ENCODE assay signal across 29 cellular contexts in the genomic region with DNA sequence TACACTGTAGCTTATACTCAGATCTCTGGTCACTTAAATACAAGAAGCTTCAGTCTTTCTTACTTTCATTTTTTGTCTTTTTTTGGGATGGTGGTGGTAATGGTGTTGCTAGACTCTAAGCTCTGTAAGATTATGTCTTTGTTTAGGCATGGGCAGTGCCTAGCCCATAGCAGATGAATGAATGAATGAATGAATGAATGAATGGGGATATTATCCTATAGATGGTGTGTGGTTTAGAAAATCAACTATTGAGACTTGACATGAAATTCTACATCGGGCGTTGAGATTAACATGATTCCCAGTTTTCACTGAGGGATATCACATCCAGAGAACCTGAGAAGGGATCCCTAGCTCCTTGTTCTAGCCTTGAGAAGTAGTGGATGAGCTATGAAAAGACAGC.
"Had no signal": no experiment of that assay in that cellular context is flagged by ENCODE, and none has a peak within 500 bp of the region (broad histone marks: within the 10 kb centered on the region; RNA-seq: fewer than 3 reads in every experiment).

No MANE protein-coding gene starts in this region.

- H3K27ac Mint-ChIP-seq: stimulated activated memory B cell treated with anti-CD40 and anti-IgM and Interleukin-4, amounts not matched to agents 10 μg/mL and 1 μg/mL and 100 μg/mL, for 72 hours; stimulated activated naive B cell treated with anti-CD40 and anti-IgM and Interleukin-4, amounts not matched to agents 10 μg/mL and 1 μg/mL and 100 μg/mL, for 72 hours; stimulated activated naive CD8-positive, alpha-beta T cell treated with anti-CD3 and anti-CD28 coated beads, Interleukin-15, amount 100 ng/mL, for 72 hours; stimulated activated naive CD8-positive, alpha-beta T cell treated with anti-CD3 and anti-CD28 coated beads, Interleukin-15, Interleukin-2, amounts not matched to agents 100 ng/mL and 50 ng/mL, for 24 hours; type B pancreatic cell had no signal

- H3K4me1 Mint-ChIP-seq: stimulated activated effector memory CD8-positive, alpha-beta T cell treated with anti-CD3 and anti-CD28 coated beads, Interleukin-12 subunit alpha, Interleukin-12 subunit beta, amount 100 ng/mL, for 72 hours; stimulated activated memory B cell treated with anti-CD40 and anti-IgM and Interleukin-4, amounts not matched to agents 10 μg/mL and 1 μg/mL and 100 μg/mL, for 72 hours; stimulated activated naive CD8-positive, alpha-beta T cell treated with anti-CD3 and anti-CD28 coated beads, Interleukin-15, amount 100 ng/mL, for 72 hours had no signal

- H3K27me3 ChIP-seq: stomach, suprapubic skin, testis, thyroid gland, tibial artery, tibial nerve, transverse colon, upper lobe of left lung, upper lobe of right lung, uterus, vagina had no signal

- H3K36me3 Mint-ChIP-seq: stimulated activated effector memory CD8-positive, alpha-beta T cell treated with anti-CD3 and anti-CD28 coated beads, Interleukin-12 subunit alpha, Interleukin-12 subunit beta, amount 100 ng/mL, for 72 hours; stimulated activated memory B cell treated with anti-CD40 and anti-IgM and Interleukin-4, amounts not matched to agents 10 μg/mL and 1 μg/mL and 100 μg/mL, for 72 hours; stimulated activated naive B cell treated with anti-CD40 and anti-IgM and Interleukin-4, amounts not matched to agents 10 μg/mL and 1 μg/mL and 100 μg/mL, for 72 hours had no signal

- H3K9me3 Mint-ChIP-seq: stimulated activated effector memory CD8-positive, alpha-beta T cell treated with anti-CD3 and anti-CD28 coated beads, Interleukin-12 subunit alpha, Interleukin-12 subunit beta, amount 100 ng/mL, for 72 hours; stimulated activated naive B cell treated with anti-CD40 and anti-IgM and Interleukin-4, amounts not matched to agents 10 μg/mL and 1 μg/mL and 100 μg/mL, for 72 hours; stimulated activated naive CD8-positive, alpha-beta T cell treated with anti-CD3 and anti-CD28 coated beads, Interleukin-15, amount 100 ng/mL, for 72 hours; stimulated activated naive CD8-positive, alpha-beta T cell treated with anti-CD3 and anti-CD28 coated beads, Interleukin-15, Interleukin-2, amounts not matched to agents 100 ng/mL and 50 ng/mL, for 24 hours; type B pancreatic cell had no signal

- H3K9me3 ChIP-seq: suprapubic skin, testis, thoracic aorta, thyroid gland, tibial artery, tibial nerve, transverse colon, upper lobe of left lung, upper lobe of right lung, uterus, vagina had no signal

- H3K27me3 Mint-ChIP-seq: stimulated activated memory B cell treated with anti-CD40 and anti-IgM and Interleukin-4, amounts not matched to agents 10 μg/mL and 1 μg/mL and 100 μg/mL, for 72 hours; stimulated activated naive B cell treated with anti-CD40 and anti-IgM and Interleukin-4, amounts not matched to agents 10 μg/mL and 1 μg/mL and 100 μg/mL, for 72 hours; stimulated activated naive CD8-positive, alpha-beta T cell treated with anti-CD3 and anti-CD28 coated beads, Interleukin-15, amount 100 ng/mL, for 72 hours; type B pancreatic cell had no signal

- H3K4me3 Mint-ChIP-seq: stimulated activated effector memory CD8-positive, alpha-beta T cell treated with anti-CD3 and anti-CD28 coated beads, Interleukin-12 subunit alpha, Interleukin-12 subunit beta, amount 100 ng/mL, for 72 hours; stimulated activated memory B cell treated with anti-CD40 and anti-IgM and Interleukin-4, amounts not matched to agents 10 μg/mL and 1 μg/mL and 100 μg/mL, for 72 hours; stimulated activated naive B cell treated with anti-CD40 and anti-IgM and Interleukin-4, amounts not matched to agents 10 μg/mL and 1 μg/mL and 100 μg/mL, for 72 hours; stimulated activated naive CD8-positive, alpha-beta T cell treated with anti-CD3 and anti-CD28 coated beads, Interleukin-15, amount 100 ng/mL, for 72 hours; stimulated activated naive CD8-positive, alpha-beta T cell treated with anti-CD3 and anti-CD28 coated beads, Interleukin-15, Interleukin-2, amounts not matched to agents 100 ng/mL and 50 ng/mL, for 24 hours; type B pancreatic cell had no signal

- H3K4me3 ChIP-seq: stomach, suprapubic skin, testis, thoracic aorta, thyroid gland, tibial artery, tibial nerve, transverse colon, upper lobe of left lung, upper lobe of right lung, uterus, vagina had no signal

- H3K4me1 ChIP-seq: suprapubic skin, thyroid gland, tibial artery, tibial nerve, transverse colon, uterus, vagina had no signal

- H3K36me3 ChIP-seq: thoracic aorta, thyroid gland, transverse colon, uterus had no signal

- DNase-seq: stimulated activated CD4-positive, alpha-beta T cell treated with anti-CD3 and anti-CD28 coated beads, Interleukin-2, amount 100 ng/mL, for 48 hours; stimulated activated CD4-positive, alpha-beta T cell treated with anti-CD3 and anti-CD28 coated beads, Interleukin-4, amount 100 ng/mL, for 1 hour; stimulated activated CD4-positive, alpha-beta T cell treated with anti-CD3 and anti-CD28 coated beads, Interleukin-4, amount 100 ng/mL, for 24 hours; stimulated activated CD4-positive, alpha-beta T cell treated with anti-CD3 and anti-CD28 coated beads, Interleukin-4, amount 100 ng/mL, for 4 hours; stimulated activated CD8-positive, alpha-beta memory T cell treated with anti-CD3 and anti-CD28 coated beads, Interleukin-4, amount 100 ng/mL, for 48 hours; stimulated activated naive B cell treated with anti-CD40 and anti-IgM and Interleukin-4, amounts not matched to agents 10 μg/mL and 1 μg/mL and 100 μg/mL, for 72 hours; stimulated activated naive CD4-positive, alpha-beta T cell; stimulated activated naive CD4-positive, alpha-beta T cell treated with Interleukin-2 at 50 U/mL for 16 hours; stimulated activated naive CD8-positive, alpha-beta T cell treated with anti-CD3 and anti-CD28 coated beads, Interleukin-15, amount 100 ng/mL, for 72 hours; stimulated activated naive CD8-positive, alpha-beta T cell treated with anti-CD3 and anti-CD28 coated beads, Interleukin-15, Interleukin-2, amounts not matched to agents 100 U/mL and 50 U/mL, for 24 hours; stomach; substantia nigra; testis; thyroid gland; tibial artery; transverse colon; trophoblast cell; upper lobe of left lung; upper lobe of right lung; uterus had no signal

- FAIRE-seq: urothelium cell line had no signal

- H3K27ac ChIP-seq: stomach, suprapubic skin, thoracic aorta, thyroid gland, tibial artery, transverse colon, upper lobe of left lung, upper lobe of right lung, uterus, vagina had no signal

- ATAC-seq: stimulated activated effector memory CD8-positive, alpha-beta T cell treated with anti-CD3 and anti-CD28 coated beads, Interleukin-12 subunit alpha, Interleukin-12 subunit beta, amount 100 ng/mL, for 72 hours; stimulated activated memory B cell treated with anti-CD40 and anti-IgM and Interleukin-4, amounts not matched to agents 10 μg/mL and 1 μg/mL and 100 μg/mL, for 72 hours; stimulated activated naive B cell treated with anti-CD40 and anti-IgM and Interleukin-4, amounts not matched to agents 10 μg/mL and 1 μg/mL and 100 μg/mL, for 72 hours; stimulated activated naive CD8-positive, alpha-beta T cell treated with anti-CD3 and anti-CD28 coated beads, Interleukin-15, amount 100 ng/mL, for 72 hours; stimulated activated naive CD8-positive, alpha-beta T cell treated with anti-CD3 and anti-CD28 coated beads, Interleukin-15, Interleukin-2, amounts not matched to agents 100 U/mL and 50 U/mL, for 24 hours; upper lobe of right lung had no signal
